ENCODE assay signal across 32 cellular contexts in genomic region chr12:10102322-10102721, GRCh38. TPM values are rescaled to one million over a fixed set of nuclear protein-coding genes. Genes with fewer than 3 reads are reported as not detected.
DNase-seq lines count a peak whose midpoint lies in the region; ATAC-seq and TF ChIP-seq lines count a peak whose summit lies in the region.
"Had no signal": no experiment of that assay in that cellular context is flagged by ENCODE, and none has a peak within 500 bp of the region (broad histone marks: within the 10 kb centered on the region; RNA-seq: fewer than 3 reads in every experiment).

No MANE protein-coding gene starts in this region.

- peak overlapping the region; percentile 31 to 65 for H3K4me3 Mint-ChIP-seq in CD14-positive monocyte
- no peak overlapping the region for H3K4me3 Mint-ChIP-seq in activated CD4-positive, alpha-beta T cell treated with anti-CD3 and anti-CD28 coated beads, Interleukin-2, amount 10 ng/mL, durations not matched to agents 24 days and 14 days
- H3K4me3 Mint-ChIP-seq: activated CD8-positive, alpha-beta T cell treated with anti-CD3 and anti-CD28 coated beads for 36 hours; activated naive CD4-positive, alpha-beta T cell treated with anti-CD3 and anti-CD28 coated beads, Interleukin-2, amount 50 U/mL, for 24 hours; natural killer cell treated with Interleukin-12 subunit alpha and Interleukin-12 subunit beta and Interleukin-15 and Interleukin-18, amount 100 ng/mL, for 72 hours; stimulated activated naive CD8-positive, alpha-beta T cell treated with anti-CD3 and anti-CD28 coated beads, Interleukin-15, Interleukin-2, amounts not matched to agents 100 ng/mL and 50 ng/mL, for 24 hours had no signal

- peak overlapping the region; percentile 35 for H2BK5ac ChIP-seq in mesendoderm (ENCODE audit: low read length)

- no peak for TF ChIP-seq CTCF in CD14-positive monocyte (IDR thresholded peaks at IDR 0.05)

- no peaks in the 10 kb centered on the region for H3K27me3 ChIP-seq in mesendoderm (ENCODE audit: insufficient read depth, low read length, poor library complexity)
- H3K27me3 ChIP-seq: breast epithelium, heart right ventricle had no signal

- H3K27ac ChIP-seq in mesendoderm (ENCODE audit: low read depth, low read length): no peak overlapping the region
- H3K27ac ChIP-seq: heart right ventricle, thoracic aorta had no signal

- no CpG with 5 or more reads among the region's 2 CpGs for WGBS in mesendoderm (ENCODE audit: extremely low coverage, insufficient coverage, low lambda C conversion rate)

- no peaks in the 10 kb centered on the region for H3K79me2 ChIP-seq in mesendoderm (ENCODE audit: control insufficient read depth, insufficient read depth, low read length)

- H3K4me3 ChIP-seq in mesendoderm (ENCODE audit: low read length): no peak overlapping the region
- H3K4me3 ChIP-seq: breast epithelium, heart right ventricle, thoracic aorta had no signal

- H3K56ac ChIP-seq in mesendoderm (ENCODE audit: low read length): no peak overlapping the region

- ATAC-seq in HG02852 (IDR thresholded peaks at IDR 0.05; ENCODE audit: unreplicated experiment): no peak
- ATAC-seq: activated CD4-positive, CD25-positive, alpha-beta regulatory T cell treated with anti-CD3 and anti-CD28 coated beads, Interleukin-2, amount 50 U/mL, for 24 hours; activated CD8-positive, alpha-beta T cell treated with anti-CD3 and anti-CD28 coated beads for 36 hours; natural killer cell treated with Interleukin-12 subunit alpha and Interleukin-12 subunit beta and Interleukin-15 and Interleukin-18, amount 100 ng/mL, for 72 hours had no signal

- DNase-seq in CD14-positive monocyte (ENCODE audit: low spot score): peak; percentile 54
- peak; percentile 93 for DNase-seq in MV-4-11 (lab: John Stamatoyannopoulos, UW)
- peak; percentile 20 for DNase-seq in SKM-1 treated with dmso at 0.1 percent for 144 hours (lab: John Stamatoyannopoulos, UW; ENCODE audit: unreplicated experiment)
- no peak for DNase-seq in mesendoderm
- no peak for DNase-seq in activated CD4-positive, alpha-beta T cell treated with anti-CD3 and anti-CD28 coated beads for 4 hours
- DNase-seq in inferior parietal cortex (ENCODE audit: extremely low spot score): no peak
- DNase-seq in activated CD4-positive, alpha-beta T cell treated with anti-CD3 and anti-CD28 coated beads, Interleukin-2, amount 10 ng/mL, durations not matched to agents 24 days and 14 days: no peak
- DNase-seq: activated CD8-positive, alpha-beta T cell treated with anti-CD3 and anti-CD28 coated beads for 36 hours; COR-L47; DMS79 treated with DMSO at 0.1 percent for 48 hours; effector memory CD4-positive, alpha-beta T cell; erythroblast; GF-D8; heart right ventricle; IMR-90; NCI-H2081; NCI-H226; NCI-H69; small intestine; T-helper 1 cell had no signal

- no peak overlapping the region for H3K9ac ChIP-seq in mesendoderm (ENCODE audit: low read length)

- no peak overlapping the region for H2AK5ac ChIP-seq in mesendoderm (ENCODE audit: low read length)

- H3K4ac ChIP-seq in mesendoderm (ENCODE audit: low read depth, low read length): no peak overlapping the region

- no peaks in the 10 kb centered on the region for H3K36me3 ChIP-seq in mesendoderm (ENCODE audit: control insufficient read depth, insufficient read depth, low read length)
- H3K36me3 ChIP-seq: breast epithelium, heart right ventricle, thoracic aorta had no signal

- no peak overlapping the region for H3K23ac ChIP-seq in mesendoderm (ENCODE audit: low read length)

- H3K27ac Mint-ChIP-seq in CD14-positive monocyte: peak overlapping the region; percentile 26 to 90 (median 77)
- H3K27ac Mint-ChIP-seq in activated CD4-positive, alpha-beta T cell treated with anti-CD3 and anti-CD28 coated beads, Interleukin-2, amount 10 ng/mL, durations not matched to agents 24 days and 14 days: no peak overlapping the region
- H3K27ac Mint-ChIP-seq: activated CD8-positive, alpha-beta T cell treated with anti-CD3 and anti-CD28 coated beads for 36 hours; activated naive CD4-positive, alpha-beta T cell treated with anti-CD3 and anti-CD28 coated beads, Interleukin-2, amount 50 U/mL, for 24 hours; activated T-helper 2 cell treated with anti-CD3 and anti-CD28 coated beads, Interferon-gamma antibody, Interleukin-2, Interleukin-4, amounts not matched to agents 10 μg/mL and 5 μg/mL and 100 μg/mL, durations not matched to agents 14 hours and 24 hours and 36 hours; natural killer cell treated with Interleukin-12 subunit alpha and Interleukin-12 subunit beta and Interleukin-15 and Interleukin-18, amount 100 ng/mL, for 72 hours; stimulated activated naive CD8-positive, alpha-beta T cell treated with anti-CD3 and anti-CD28 coated beads, Interleukin-15, Interleukin-2, amounts not matched to agents 100 ng/mL and 50 ng/mL, for 24 hours had no signal

- H3K4me1 ChIP-seq in mesendoderm (ENCODE audit: control insufficient read depth, low read depth, low read length): peaks cover 12% of the 10 kb centered on the region

- H4K8ac ChIP-seq in mesendoderm (ENCODE audit: low read depth, low read length): no peak overlapping the region

- H3K79me1 ChIP-seq in mesendoderm (ENCODE audit: low read length): no peaks in the 10 kb centered on the region

- H3K36me3 Mint-ChIP-seq in CD14-positive monocyte: peaks cover 28% of the 10 kb centered on the region in 2 donors
- H3K36me3 Mint-ChIP-seq in activated CD4-positive, alpha-beta T cell treated with anti-CD3 and anti-CD28 coated beads, Interleukin-2, amount 10 ng/mL, durations not matched to agents 24 days and 14 days (ENCODE audit: low read depth): no peaks in the 10 kb centered on the region

- intact Hi-C loops in CD14-positive monocyte (cut with micrococcal nuclease): no loop called here
- intact Hi-C loops in activated CD4-positive, alpha-beta T cell treated with anti-CD3 and anti-CD28 coated beads, Interleukin-2, amount 10 ng/mL, durations not matched to agents 24 days and 14 days (cut with micrococcal nuclease): no loop called here

- peaks cover 5 to 17% (median 9%) of the 10 kb centered on the region in 7 donors for H3K9me3 Mint-ChIP-seq in CD14-positive monocyte
- peaks cover 25% of the 10 kb centered on the region for H3K9me3 Mint-ChIP-seq in activated CD4-positive, alpha-beta T cell treated with anti-CD3 and anti-CD28 coated beads, Interleukin-2, amount 10 ng/mL, durations not matched to agents 24 days and 14 days
- H3K9me3 Mint-ChIP-seq: activated T-helper 2 cell treated with anti-CD3 and anti-CD28 coated beads, Interferon-gamma antibody, Interleukin-2, Interleukin-4, amounts not matched to agents 10 μg/mL and 5 μg/mL and 100 μg/mL, durations not matched to agents 14 hours and 24 hours and 36 hours; natural killer cell treated with Interleukin-12 subunit alpha and Interleukin-12 subunit beta and Interleukin-15 and Interleukin-18, amount 100 ng/mL, for 72 hours had no signal

- H3K27me3 Mint-ChIP-seq in CD14-positive monocyte (ENCODE audit: low read depth in 3 of 3): peaks cover 1 to 3% (median 3%) of the 10 kb centered on the region in 3 donors
- peaks cover 22% of the 10 kb centered on the region for H3K27me3 Mint-ChIP-seq in activated CD4-positive, alpha-beta T cell treated with anti-CD3 and anti-CD28 coated beads, Interleukin-2, amount 10 ng/mL, durations not matched to agents 24 days and 14 days

- no peak overlapping the region for H2BK15ac ChIP-seq in mesendoderm (replicated peaks; ENCODE audit: low read depth)

- peak overlapping the region; percentile 56 for H4K5ac ChIP-seq in mesendoderm (ENCODE audit: low read length)

- H3K4me2 ChIP-seq in mesendoderm (ENCODE audit: low read length): no peak overlapping the region

- H3K18ac ChIP-seq in mesendoderm (ENCODE audit: low read length): no peak overlapping the region

- no peak overlapping the region for H2BK120ac ChIP-seq in mesendoderm (ENCODE audit: low read depth, low read length)

- peaks cover 41% of the 10 kb centered on the region for H3K4me1 Mint-ChIP-seq in CD14-positive monocyte
- H3K4me1 Mint-ChIP-seq in activated CD4-positive, alpha-beta T cell treated with anti-CD3 and anti-CD28 coated beads, Interleukin-2, amount 10 ng/mL, durations not matched to agents 24 days and 14 days: no peaks in the 10 kb centered on the region
- H3K4me1 Mint-ChIP-seq: activated naive CD4-positive, alpha-beta T cell treated with anti-CD3 and anti-CD28 coated beads, Interleukin-2, amount 50 U/mL, for 24 hours had no signal

RNA-seq across cellular contexts. Expression of gene CLEC1A, which starts 3.5 kb away (rescaled TPM):
- polyA plus RNA-seq in CD14-positive monocyte: 1 to 10 TPM in 1 of 2 donors, under 1 TPM in 1; 0.90 to 1.1 TPM
- 0.03 TPM for polyA plus RNA-seq in mesendoderm (2013, experiment 1 of 2)
- 0.08 TPM for polyA plus RNA-seq in mesendoderm (2013, experiment 2 of 2)
- not detected in 2 replicates for total RNA-seq in activated CD4-positive, alpha-beta T cell treated with anti-CD3 and anti-CD28 coated beads, Interleukin-2, amount 10 ng/mL, durations not matched to agents 24 days and 14 days
- total RNA-seq: activated CD8-positive, alpha-beta T cell treated with anti-CD3 and anti-CD28 coated beads for 36 hours; activated T-helper 2 cell treated with anti-CD3 and anti-CD28 coated beads, Interferon-gamma antibody, Interleukin-2, Interleukin-4, amounts not matched to agents 10 μg/mL and 5 μg/mL and 100 μg/mL, durations not matched to agents 14 hours and 24 hours and 36 hours; IMR-90; natural killer cell treated with Interleukin-12 subunit alpha and Interleukin-12 subunit beta and Interleukin-15 and Interleukin-18, amount 100 ng/mL, for 72 hours; OCI-LY7; osteocyte; renal cortical epithelial cell had no signal
- polyA plus RNA-seq: IMR-90 had no signal

RNA-seq across cellular contexts. Expression of gene CLEC7A, which starts 27.7 kb away (rescaled TPM):
- polyA plus RNA-seq in CD14-positive monocyte: 100 to 1,000 TPM; 235 to 304 TPM
- 0.04 TPM for polyA plus RNA-seq in mesendoderm (2013, experiment 1 of 2)
- polyA plus RNA-seq in mesendoderm (2013, experiment 2 of 2): not detected
- not detected in 2 replicates for total RNA-seq in activated CD4-positive, alpha-beta T cell treated with anti-CD3 and anti-CD28 coated beads, Interleukin-2, amount 10 ng/mL, durations not matched to agents 24 days and 14 days
- total RNA-seq: activated CD8-positive, alpha-beta T cell treated with anti-CD3 and anti-CD28 coated beads for 36 hours; activated T-helper 2 cell treated with anti-CD3 and anti-CD28 coated beads, Interferon-gamma antibody, Interleukin-2, Interleukin-4, amounts not matched to agents 10 μg/mL and 5 μg/mL and 100 μg/mL, durations not matched to agents 14 hours and 24 hours and 36 hours; IMR-90; natural killer cell treated with Interleukin-12 subunit alpha and Interleukin-12 subunit beta and Interleukin-15 and Interleukin-18, amount 100 ng/mL, for 72 hours; OCI-LY7; osteocyte had no signal
- polyA plus RNA-seq: BJ, IMR-90 had no signal

Comparison
In these comparisons a context has a peak if more than half of its experiments do, and no peak if none do; other contexts are left out.
1. DNase-seq: peak in CD14-positive monocyte (single experiment), MV-4-11 (single experiment) and SKM-1 treated with dmso at 0.1 percent for 144 hours (single experiment); none in mesendoderm (single experiment), activated CD4-positive, alpha-beta T cell treated with anti-CD3 and anti-CD28 coated beads for 4 hours (0 of 2), inferior parietal cortex (single experiment) and activated CD4-positive, alpha-beta T cell treated with anti-CD3 and anti-CD28 coated beads, Interleukin-2, amount 10 ng/mL, durations not matched to agents 24 days and 14 days (single experiment).